In genomic region chr1:150979007-150979722, GRCh38 we compare ENCODE assay signal across 2 cellular contexts.
A peak's percentile ranks its signal among the peaks of the same experiment; 100 is the strongest.
TF ChIP-seq lines count a peak whose summit lies in the region.

No MANE protein-coding gene starts in this region.

TF ChIP-seq in HEK293T, 16 proteins besides CTCF, POLR2A, EP300 and RAD21:
- TF ChIP-seq ARNT (IDR thresholded peaks at IDR 0.05) (peak; percentile 77; the same call in 1 of the 2 replicates), FOXA1 (IDR thresholded peaks at IDR 0.05) (no peak), ELF4 (IDR thresholded peaks at IDR 0.05) (no peak), BHLHE40 (IDR thresholded peaks at IDR 0.05; ENCODE audit: borderline replicate concordance) (no peak), SUZ12 (IDR thresholded peaks at IDR 0.05) (no peak), HDGF (IDR thresholded peaks at IDR 0.05; ENCODE audit: borderline replicate concordance) (0 out of 2 replicates have a peak, but pooled peaks have one; percentile 8), LEF1 (IDR thresholded peaks at IDR 0.05; ENCODE audit: borderline replicate concordance) (no peak), FOXK2 (IDR thresholded peaks at IDR 0.05) (no peak), TARDBP (IDR thresholded peaks at IDR 0.05) (no peak), SP1 (IDR thresholded peaks at IDR 0.05) (no peak), NFRKB (IDR thresholded peaks at IDR 0.05) (no peak)
TF ChIP-seq in HEK293T: peak in this region for 2.

TF ChIP-seq in K562, 482 proteins besides CTCF, POLR2A, EP300 and RAD21 (continues in another document):
- no peak for TF ChIP-seq CXXC5 (CRISPR knock-in tag; IDR thresholded peaks at IDR 0.05)
- TF ChIP-seq ESRRB (CRISPR knock-in tag; IDR thresholded peaks at IDR 0.05; ENCODE audit: borderline replicate concordance): no peak
- no peak for TF ChIP-seq ETS2 (tag; IDR thresholded peaks at IDR 0.05; ENCODE audit: borderline replicate concordance, poor library complexity, severe bottlenecking)
- TF ChIP-seq E2F1 (CRISPR knock-in tag; IDR thresholded peaks at IDR 0.05): peak; percentile 48; the same call in 1 of the 2 replicates
- TF ChIP-seq SMARCA4 (IDR thresholded peaks at IDR 0.05): no peak
- no peak for TF ChIP-seq PHB (CRISPR knock-in tag; IDR thresholded peaks at IDR 0.05)
- TF ChIP-seq MED1 (CRISPR knock-in tag; IDR thresholded peaks at IDR 0.05; ENCODE audit: borderline replicate concordance): no peak
- TF ChIP-seq NCOR1 (IDR thresholded peaks at IDR 0.05): peak; percentile 38
- no peak for TF ChIP-seq ZNF395 (CRISPR knock-in tag; IDR thresholded peaks at IDR 0.05)
- no peak for TF ChIP-seq KLF13 (tag; IDR thresholded peaks at IDR 0.05; ENCODE audit: borderline replicate concordance, low read depth)
- TF ChIP-seq CREB5 (CRISPR knock-in tag; IDR thresholded peaks at IDR 0.05): no peak
- no peak for TF ChIP-seq HEY1 (CRISPR knock-in tag; IDR thresholded peaks at IDR 0.05; ENCODE audit: borderline replicate concordance)
- no peak for TF ChIP-seq NCOA6 (IDR thresholded peaks at IDR 0.05)
- TF ChIP-seq AFF4 (CRISPR knock-in tag; IDR thresholded peaks at IDR 0.05): peak; percentile 85; the same call in 1 of the 2 replicates
- TF ChIP-seq BCL6 (CRISPR knock-in tag; IDR thresholded peaks at IDR 0.05): no peak
- TF ChIP-seq KAT2B (IDR thresholded peaks at IDR 0.05; ENCODE audit: low read depth, low read length): peak; percentile 94
- no peak for TF ChIP-seq THAP7 (CRISPR knock-in tag; IDR thresholded peaks at IDR 0.05)
- no peak for TF ChIP-seq HNRNPK (IDR thresholded peaks at IDR 0.05; ENCODE audit: low read depth, low read length, poor library complexity, severe bottlenecking)
- TF ChIP-seq ZC3H8 (IDR thresholded peaks at IDR 0.05): no peak
- no peak for TF ChIP-seq BHLHE40 (IDR thresholded peaks at IDR 0.05; ENCODE audit: low read length)
- peak; percentile 31; the same call in 1 of the 2 replicates for TF ChIP-seq TOE1 (IDR thresholded peaks at IDR 0.05; ENCODE audit: borderline replicate concordance)
- TF ChIP-seq TOE1 (CRISPR knock-in tag; IDR thresholded peaks at IDR 0.05; ENCODE audit: borderline replicate concordance, low read depth): no peak
- no peak for TF ChIP-seq FOXM1 (IDR thresholded peaks at IDR 0.05; ENCODE audit: low read depth)
- TF ChIP-seq FOXM1 (CRISPR knock-in tag; IDR thresholded peaks at IDR 0.05; ENCODE audit: low read depth): no peak
- TF ChIP-seq ATF6 (CRISPR knock-in tag; IDR thresholded peaks at IDR 0.05): no peak
- TF ChIP-seq JUN (IDR thresholded peaks at IDR 0.05; ENCODE audit: borderline replicate concordance, low read depth, low read length): peak; percentile 59; the same call in 1 of the 2 replicates
- no peak for TF ChIP-seq JUN (CRISPR knock-in tag; IDR thresholded peaks at IDR 0.05; ENCODE audit: borderline replicate concordance)
- TF ChIP-seq CAMTA2 (CRISPR knock-in tag; conservative IDR thresholded peaks at IDR 0.05): no peak
- no peak for TF ChIP-seq RBM22 (IDR thresholded peaks at IDR 0.05; ENCODE audit: low read depth, low read length, poor library complexity, severe bottlenecking)
- no peak for TF ChIP-seq ZNF740 (CRISPR knock-in tag; IDR thresholded peaks at IDR 0.05)
- no peak for TF ChIP-seq ZNF740 (tag; IDR thresholded peaks at IDR 0.05)
- peak; percentile 50 for TF ChIP-seq ATF7 (IDR thresholded peaks at IDR 0.05)
- TF ChIP-seq COPS2 (conservative IDR thresholded peaks at IDR 0.05): no peak
- no peak for TF ChIP-seq ZZZ3 (IDR thresholded peaks at IDR 0.05)
- TF ChIP-seq ZBTB17 (CRISPR knock-in tag; IDR thresholded peaks at IDR 0.05): 0 out of 2 replicates have a peak, but pooled peaks have one; percentile 14
- no peak for TF ChIP-seq ZNF639 (CRISPR knock-in tag; conservative IDR thresholded peaks at IDR 0.05 in 1 of 2, IDR thresholded peaks at IDR 0.05 in 1 of 2)
- no peak for TF ChIP-seq TAF9B (IDR thresholded peaks at IDR 0.05; ENCODE audit: partially characterized antibody)
- TF ChIP-seq MITF (IDR thresholded peaks at IDR 0.05): no peak
- TF ChIP-seq HCFC1 (IDR thresholded peaks at IDR 0.05; ENCODE audit: low read depth, low read length): peak; percentile 60
- 0 out of 2 replicates have a peak, but pooled peaks have one; percentile 46 for TF ChIP-seq CC2D1A (IDR thresholded peaks at IDR 0.05)
- peak; percentile 48; the same call in 1 of the 2 replicates for TF ChIP-seq TFAP4 (CRISPR knock-in tag; IDR thresholded peaks at IDR 0.05; ENCODE audit: borderline replicate concordance)
- TF ChIP-seq THRB (CRISPR knock-in tag; conservative IDR thresholded peaks at IDR 0.05): no peak
- TF ChIP-seq RBFOX2 (IDR thresholded peaks at IDR 0.05; ENCODE audit: low read depth, low read length): peak; percentile 56
